ENCODE assay signal across 30 cellular contexts in genomic region chr19:53088091-53088490, GRCh38. TPM values are rescaled to one million over a fixed set of nuclear protein-coding genes. Genes with fewer than 3 reads are reported as not detected.
DNase-seq lines count a peak whose midpoint lies in the region; ATAC-seq and TF ChIP-seq lines count a peak whose summit lies in the region.
"Had no signal": no experiment of that assay in that cellular context is flagged by ENCODE, and none has a peak within 500 bp of the region (broad histone marks: within the 10 kb centered on the region; RNA-seq: fewer than 3 reads in every experiment).

No MANE protein-coding gene starts in this region.

- WGBS in thyroid gland, 2 donors = 84 to 88% methylated on average over 6 of the region's 6 CpGs

- H3K27ac Mint-ChIP-seq in memory B cell = peak overlapping the region; percentile 7
- H3K27ac Mint-ChIP-seq: activated CD4-positive, alpha-beta memory T cell treated with anti-CD3 and anti-CD28 coated beads for 36 hours; activated naive CD4-positive, alpha-beta T cell treated with anti-CD3 and anti-CD28 coated beads, Interleukin-2, amount 10 ng/mL, durations not matched to agents 7 days and 5 days; B cell; CD8-positive, alpha-beta T cell had no signal

- ATAC-seq in Right ventricle myocardium superior (ENCODE audit: poor library complexity) = no peak
- no peak for ATAC-seq in memory B cell (ENCODE audit: low read depth)
- no peak for ATAC-seq in GM19324 (IDR thresholded peaks at IDR 0.05; ENCODE audit: low FRiP score, unreplicated experiment)
- ATAC-seq in left lobe of liver = no peak
- ATAC-seq: CD8-positive, alpha-beta T cell had no signal

- H3K4me3 Mint-ChIP-seq in memory B cell = no peak overlapping the region
- H3K4me3 Mint-ChIP-seq: activated CD4-positive, alpha-beta memory T cell treated with anti-CD3 and anti-CD28 coated beads for 36 hours; activated naive CD4-positive, alpha-beta T cell treated with anti-CD3 and anti-CD28 coated beads, Interleukin-2, amount 10 ng/mL, durations not matched to agents 7 days and 5 days; B cell; CD8-positive, alpha-beta T cell had no signal

- no peaks in the 10 kb centered on the region for H3K27me3 Mint-ChIP-seq in memory B cell
- H3K27me3 Mint-ChIP-seq: activated CD4-positive, alpha-beta memory T cell treated with anti-CD3 and anti-CD28 coated beads for 36 hours; activated naive CD4-positive, alpha-beta T cell treated with anti-CD3 and anti-CD28 coated beads, Interleukin-2, amount 10 ng/mL, durations not matched to agents 7 days and 5 days; B cell had no signal

- H3K27ac ChIP-seq in right atrium auricular region = peak overlapping the region; percentile 56 to 57
- H3K27ac ChIP-seq in thyroid gland = peak overlapping the region; percentile 20 to 32 (median 24)
- H3K27ac ChIP-seq: SJSA1 had no signal

- peaks cover 13% of the 10 kb centered on the region for H3K4me1 Mint-ChIP-seq in memory B cell
- H3K4me1 Mint-ChIP-seq: activated naive CD4-positive, alpha-beta T cell treated with anti-CD3 and anti-CD28 coated beads, Interleukin-2, amount 10 ng/mL, durations not matched to agents 7 days and 5 days; B cell had no signal

- intact Hi-C loops in Right ventricle myocardium superior (cut with DNase I) (no loop called here), thyroid gland (cut with DNase I) (no loop called here)

- H3K27me3 ChIP-seq in right atrium auricular region = no peaks in the 10 kb centered on the region
- no peaks in the 10 kb centered on the region for H3K27me3 ChIP-seq in thyroid gland
- H3K27me3 ChIP-seq: SJSA1 had no signal

- TF ChIP-seq CTCF in right atrium auricular region (IDR thresholded peaks at IDR 0.05) (no peak), thyroid gland (IDR thresholded peaks at IDR 0.05) (no peak)

- DNase-seq in right atrium auricular region (ENCODE audit: low spot score) = no peak
- no peak for DNase-seq in Right ventricle myocardium superior
- DNase-seq in dermis blood vessel endothelial cell = peak; percentile 66
- DNase-seq in memory B cell (ENCODE audit: low spot score in 2 of 2) = no peak
- DNase-seq in thyroid gland = no peak
- no peak for DNase-seq in NCI-H524 (lab: John Stamatoyannopoulos, UW)
- no peak for DNase-seq in left lobe of liver (ENCODE audit: low spot score)
- DNase-seq: activated CD4-positive, alpha-beta memory T cell treated with anti-CD3 and anti-CD28 coated beads for 36 hours; activated CD4-positive, CD25-positive, alpha-beta regulatory T cell treated with anti-CD3 and anti-CD28 coated beads, Interleukin-2, amount 50 U/mL, for 72 hours; activated CD8-positive, alpha-beta memory T cell treated with anti-CD3 and anti-CD28 coated beads, Interleukin-2, amount 50 U/mL, for 48 hours; activated naive CD4-positive, alpha-beta T cell treated with anti-CD3 and anti-CD28 coated beads, Interleukin-2, amount 10 ng/mL, durations not matched to agents 7 days and 5 days; amniotic stem cell; CD8-positive, alpha-beta T cell; DMS 273 treated with DMSO at 0.1 percent for 48 hours; effector memory CD4-positive, alpha-beta T cell; GOT3; NCI-H1105 treated with DMSO at 0.1 percent for 48 hours; NCI-H2029 treated with DMSO at 0.1 percent for 48 hours; NCI-H2227 treated with DMSO at 0.1 percent for 48 hours; NCI-H748 treated with DMSO at 0.1 percent for 48 hours; nucleus accumbens; stimulated activated CD8-positive, alpha-beta memory T cell treated with anti-CD3 and anti-CD28 coated beads, Interleukin-4, amount 100 ng/mL, for 48 hours had no signal

- H3K4me1 ChIP-seq in right atrium auricular region (peaks cover 0 to 10% of the 10 kb centered on the region in 2 donors), thyroid gland (no peaks in the 10 kb centered on the region)
- H3K4me1 ChIP-seq: SJSA1 had no signal

- TF ChIP-seq POLR2A in thyroid gland (IDR thresholded peaks at IDR 0.05) = no peak

- peaks cover 3% of the 10 kb centered on the region for H3K9me3 Mint-ChIP-seq in memory B cell

- H3K36me3 ChIP-seq in right atrium auricular region = peaks cover 66% of the 10 kb centered on the region
- H3K36me3 ChIP-seq in thyroid gland = peaks cover 13 to 32% of the 10 kb centered on the region in 2 donors

- H3K4me3 ChIP-seq in right atrium auricular region = no peak overlapping the region
- no peak overlapping the region for H3K4me3 ChIP-seq in thyroid gland (replicated peaks in 1 of 3)
- H3K4me3 ChIP-seq: SJSA1, skin epidermis had no signal

- H3K9me3 ChIP-seq in right atrium auricular region (no peaks in the 10 kb centered on the region), thyroid gland (no peaks in the 10 kb centered on the region)
- H3K9me3 ChIP-seq: SJSA1 had no signal

- H3K36me3 Mint-ChIP-seq in memory B cell = peaks cover 63% of the 10 kb centered on the region

RNA-seq across cellular contexts. Expression of gene ZNF160, which starts 15.1 kb away (rescaled TPM):
- 10 to 100 TPM; 16.6 to 19.2 TPM for total RNA-seq in right atrium auricular region
- total RNA-seq in Right ventricle myocardium superior = 15.7 TPM
- 25.5 and 29.3 TPM in 2 replicates for total RNA-seq in dermis blood vessel endothelial cell
- total RNA-seq in thyroid gland = 100 to 1,000 TPM in 1 of 4 donors, 10 to 100 TPM in 3; 61.0 to 109 (median 81.4) TPM
- total RNA-seq in left lobe of liver = 8.8 TPM

RNA-seq across cellular contexts. Expression of gene ERVV-2, which starts 43.6 kb away (rescaled TPM):
- total RNA-seq in right atrium auricular region = not detected
- not detected for total RNA-seq in Right ventricle myocardium superior
- total RNA-seq in dermis blood vessel endothelial cell = not detected in 2 replicates
- under 1 TPM in 1 of 4 donors, not detected in 3; 0.40 TPM for total RNA-seq in thyroid gland
- not detected for total RNA-seq in left lobe of liver
- total RNA-seq: A673; activated CD4-positive, alpha-beta memory T cell treated with anti-CD3 and anti-CD28 coated beads for 36 hours; B cell; CD8-positive, alpha-beta T cell; frontal cortex; M059J; pulmonary artery endothelial cell; SJSA1 had no signal

RNA-seq across cellular contexts. Expression of gene ZNF415, which starts 44.6 kb away (rescaled TPM):
- total RNA-seq in right atrium auricular region (10 to 100 TPM; 14.1 to 24.7 TPM), Right ventricle myocardium superior (17.8 TPM), dermis blood vessel endothelial cell (1.6 and 1.9 TPM in 2 replicates), thyroid gland (10 to 100 TPM; 14.5 to 37.6 (median 18.9) TPM), left lobe of liver (0.83 TPM)
